In genomic region chr2:120619579-120619978, GRCh38 we compare ENCODE assay signal across 9 cellular contexts.
"Had no signal": no experiment of that assay in that cellular context is flagged by ENCODE, and none has a peak within 500 bp of the region (broad histone marks: within the 10 kb centered on the region; RNA-seq: fewer than 3 reads in every experiment).

No MANE protein-coding gene starts in this region.

- H3K9me3 ChIP-seq: upper lobe of left lung had no signal

- H3K27ac ChIP-seq: parathyroid adenoma, upper lobe of left lung had no signal

- DNase-seq: activated CD4-positive, alpha-beta T cell treated with anti-CD3 and anti-CD28 coated beads for 48 hours; activated naive CD4-positive, alpha-beta T cell treated with anti-CD3 and anti-CD28 coated beads, Interleukin-2, amount 50 U/mL, for 16 hours; endodermal cell; naive B cell; right cardiac atrium; stimulated activated CD4-positive, alpha-beta T cell treated with anti-CD3 and anti-CD28 coated beads, Interleukin-2, amount 100 ng/mL, for 48 hours; stimulated activated naive CD8-positive, alpha-beta T cell treated with anti-CD3 and anti-CD28 coated beads, Interleukin-15, Interleukin-2, amounts not matched to agents 100 U/mL and 50 U/mL, for 24 hours; upper lobe of left lung had no signal

- H3K27me3 ChIP-seq: upper lobe of left lung had no signal

- H3K4me1 ChIP-seq: parathyroid adenoma had no signal

- H3K36me3 ChIP-seq: upper lobe of left lung had no signal

- H3K4me3 ChIP-seq: upper lobe of left lung had no signal

- H2AFZ ChIP-seq: parathyroid adenoma had no signal

- H3K79me2 ChIP-seq: parathyroid adenoma had no signal

- H3K9ac ChIP-seq: parathyroid adenoma had no signal
